Comparison of ENCODE assay signal across 12 cellular contexts in genomic region chr5:73303139-73304079, GRCh38.
DNase-seq lines count a peak whose midpoint lies in the region; ATAC-seq, FAIRE-seq and TF ChIP-seq lines count a peak whose summit lies in the region.
"Had no signal": no experiment of that assay in that cellular context is flagged by ENCODE, and none has a peak within 500 bp of the region (broad histone marks: within the 10 kb centered on the region; RNA-seq: fewer than 3 reads in every experiment).

No MANE protein-coding gene starts in this region.

- H3K9me3 ChIP-seq in SK-N-SH (no peaks in the 10 kb centered on the region), H1 (ENCODE audit: insufficient read depth in 2 of 2, low read depth in 1 of 2, low read length in 1 of 2) (no peaks in the 10 kb centered on the region), thyroid gland (no peaks in the 10 kb centered on the region)

- H3K9me2 ChIP-seq in SK-N-SH = no peaks in the 10 kb centered on the region

- no peaks in the 10 kb centered on the region for H3K36me3 ChIP-seq in SK-N-SH (replicated peaks in 1 of 2; ENCODE audit: control insufficient read depth in 1 of 2, insufficient read depth in 2 of 2, low read length in 1 of 2)
- H3K36me3 ChIP-seq in H1 (ENCODE audit: control insufficient read depth in 2 of 4, insufficient read depth in 4 of 4, low read length in 3 of 4) = peaks cover 0 to 3% (median 0%) of the 10 kb centered on the region in 4 experiments; a peak in 1 of 8 replicates
- H3K36me3 ChIP-seq in mesendoderm (ENCODE audit: control insufficient read depth, insufficient read depth, low read length) = no peaks in the 10 kb centered on the region
- H3K36me3 ChIP-seq in thyroid gland = no peaks in the 10 kb centered on the region

- 50% methylated on average over 38 of the region's 77 CpGs for WGBS in SK-N-SH (ENCODE audit: low lambda C conversion rate)
- WGBS in H1 (ENCODE audit: extremely low coverage in 1 of 2, insufficient coverage in 1 of 2, insufficient read length in 1 of 2, insufficient replicate concordance in 2 of 2, low coverage in 1 of 2, low lambda C conversion rate in 2 of 2, missing lambda C conversion rate in 1 of 2), 2 experiments = 3% methylated on average over 54 of the region's 77 CpGs; no CpG with 5 or more reads in 1 of the 2 experiments
- no CpG with 5 or more reads among the region's 77 CpGs for WGBS in mesendoderm (ENCODE audit: extremely low coverage, insufficient coverage, low lambda C conversion rate)
- WGBS in thyroid gland, 2 donors = 5 to 22% methylated on average over 6 to 26 of the region's 77 CpGs

- no peak overlapping the region for H3K23ac ChIP-seq in H1 (ENCODE audit: insufficient read length)
- H3K23ac ChIP-seq in mesendoderm (ENCODE audit: low read length) = no peak overlapping the region

- H2AK5ac ChIP-seq in H1 (ENCODE audit: low read depth, low read length) = no peak overlapping the region
- H2AK5ac ChIP-seq in mesendoderm (ENCODE audit: low read length) = no peak overlapping the region

- peak overlapping the region; percentile 12 for H4K91ac ChIP-seq in H1 (replicated peaks; ENCODE audit: insufficient read length, low read length)

- H4K8ac ChIP-seq in H1 (ENCODE audit: extremely low read depth, insufficient read depth, low read length) (peak overlapping the region; percentile 64), mesendoderm (ENCODE audit: low read depth, low read length) (no peak overlapping the region)

- TF ChIP-seq RAD21 in SK-N-SH (IDR thresholded peaks at IDR 0.05; ENCODE audit: low read length) (no peak), H1 (IDR thresholded peaks at IDR 0.05 in 1 of 2, conservative IDR thresholded peaks at IDR 0.05 in 1 of 2; ENCODE audit: low read depth in 2 of 2, low read length in 2 of 2) (peak; percentile 60 to 77)

- H2BK5ac ChIP-seq in H1 (ENCODE audit: low read depth, low read length) (peak overlapping the region; percentile 17; the same call in 1 of the 2 replicates), mesendoderm (ENCODE audit: low read length) (no peak overlapping the region)

- no peak overlapping the region for H3K4me3 ChIP-seq in SK-N-SH (ENCODE audit: low read depth in 2 of 2, low read length in 1 of 2)
- peak overlapping the region; percentile 58 to 74 (median 64) for H3K4me3 ChIP-seq in H1 (ENCODE audit: extremely low read depth in 1 of 4, insufficient read depth in 2 of 4, low read depth in 3 of 4, low read length in 4 of 4)
- peak overlapping the region; percentile 60 for H3K4me3 ChIP-seq in mesendoderm (ENCODE audit: low read length)
- H3K4me3 ChIP-seq in thyroid gland (replicated peaks in 1 of 3) = peak overlapping the region in 1 of 3 donors; percentile 23

- DNase-seq in SK-N-SH = peak; percentile 49
- peak in 1 of 2 experiments; percentile 85 for DNase-seq in H1 (ENCODE audit: low read depth in 1 of 2, low spot score in 2 of 2)
- peak; percentile 80 for DNase-seq in mesendoderm
- DNase-seq in thyroid gland = peak; percentile 58 to 70
- no peak for DNase-seq in GOT3 (lab: John Stamatoyannopoulos, UW)
- DNase-seq in globus pallidus (ENCODE audit: low spot score) = no peak
- DNase-seq: activated T-cell treated with anti-CD3 and anti-CD28 coated beads, Interleukin-2, amount 50 U/mL, for 48 hours; cortex of kidney had no signal

- H3K56ac ChIP-seq in H1 (replicated peaks; ENCODE audit: insufficient read length, low read depth, low read length) (peak overlapping the region; percentile 50), mesendoderm (ENCODE audit: low read length) (peak overlapping the region; percentile 82)

- H3K79me2 ChIP-seq in SK-N-SH (ENCODE audit: insufficient read depth) (no peaks in the 10 kb centered on the region), H1 (ENCODE audit: control insufficient read depth in 1 of 2, insufficient read depth in 2 of 2, low read length in 2 of 2) (no peaks in the 10 kb centered on the region), mesendoderm (ENCODE audit: control insufficient read depth, insufficient read depth, low read length) (no peaks in the 10 kb centered on the region)
- H3K79me2 ChIP-seq: parathyroid adenoma had no signal

- H2BK15ac ChIP-seq in H1 (ENCODE audit: low read length) (peak overlapping the region; percentile 90; the same call in 1 of the 2 replicates), mesendoderm (replicated peaks; ENCODE audit: low read depth) (no peak overlapping the region)

- H4K5ac ChIP-seq in H1 (ENCODE audit: insufficient read length, low read depth, low read length) (no peak overlapping the region), mesendoderm (ENCODE audit: low read length) (no peak overlapping the region)

- H3K27ac ChIP-seq in SK-N-SH (ENCODE audit: low read depth in 2 of 2, low read length in 1 of 2) = no peak overlapping the region
- no peak overlapping the region for H3K27ac ChIP-seq in H1 (ENCODE audit: low read depth, low read length)
- H3K27ac ChIP-seq in mesendoderm (ENCODE audit: low read depth, low read length) = no peak overlapping the region
- no peak overlapping the region for H3K27ac ChIP-seq in thyroid gland
- H3K27ac ChIP-seq: KMS-11, parathyroid adenoma had no signal

- TF ChIP-seq CTCF in SK-N-SH (IDR thresholded peaks at IDR 0.05) (peak; percentile 18; the same call in 1 of the 2 replicates), H1 (IDR thresholded peaks at IDR 0.05; ENCODE audit: control extremely low read depth in 1 of 3, insufficient read depth in 1 of 3, low read depth in 1 of 3, low read length in 3 of 3) (peak; percentile 75 to 79 (median 78)), thyroid gland (IDR thresholded peaks at IDR 0.05) (no peak)

- ATAC-seq in SK-N-SH treated with all-trans-retinoic acid at 6 μM for 48 hours (no peak), GM21786 (IDR thresholded peaks at IDR 0.05; ENCODE audit: unreplicated experiment) (no peak)

- H3K14ac ChIP-seq in H1 (ENCODE audit: insufficient read length) = no peak overlapping the region

- POLR2A ChIA-PET in SK-N-SH (lab: Yijun Ruan, JAX) = no interaction called here
- POLR2A ChIA-PET in H1 (lab: Charles Lee; ENCODE audit: partially characterized antibody) = interaction anchor here (0.6 to 1.9 kb wide), 5 partner anchors 30 to 140 kb away, joined by 3 to 4 read pairs (median 4); no protein-coding TSS in a partner anchor

- H3K4me2 ChIP-seq in SK-N-SH = no peak overlapping the region
- H3K4me2 ChIP-seq in H1 (ENCODE audit: insufficient read depth in 1 of 2, low read depth in 2 of 2, low read length in 2 of 2) = peak overlapping the region; percentile 74 to 98
- peak overlapping the region; percentile 97 for H3K4me2 ChIP-seq in mesendoderm (ENCODE audit: low read length)
- H3K4me2 ChIP-seq: KMS-11 had no signal

- H2AFZ ChIP-seq in SK-N-SH (ENCODE audit: low read depth) (no peak overlapping the region), H1 (ENCODE audit: low read length) (peak overlapping the region; percentile 48; the same call in 1 of the 2 replicates)
- H2AFZ ChIP-seq: parathyroid adenoma had no signal

- H3K79me1 ChIP-seq in H1 (ENCODE audit: low read depth, low read length) (no peaks in the 10 kb centered on the region), mesendoderm (ENCODE audit: low read length) (no peaks in the 10 kb centered on the region)

- peak overlapping the region; percentile 82; the same call in 1 of the 2 replicates for H2BK12ac ChIP-seq in H1 (ENCODE audit: low read depth, low read length)

- intact Hi-C loops in thyroid gland (cut with DNase I) = no loop called here

- no peaks in the 10 kb centered on the region for H3K27me3 ChIP-seq in SK-N-SH (ENCODE audit: insufficient read depth)
- peaks cover 63 to 96% (median 91%) of the 10 kb centered on the region in 4 experiments for H3K27me3 ChIP-seq in H1 (replicated peaks in 1 of 4; ENCODE audit: control insufficient read depth in 3 of 4, extremely low read depth in 1 of 4, insufficient read depth in 3 of 4, low read length in 3 of 4)
- peaks cover 60% of the 10 kb centered on the region for H3K27me3 ChIP-seq in mesendoderm (ENCODE audit: insufficient read depth, low read length, poor library complexity)
- H3K27me3 ChIP-seq in thyroid gland = peaks cover 42% of the 10 kb centered on the region

- no peaks in the 10 kb centered on the region for H3F3A ChIP-seq in SK-N-SH (replicated peaks; ENCODE audit: insufficient read depth)

- H2BK120ac ChIP-seq in H1 (replicated peaks; ENCODE audit: low read depth, low read length) = no peak overlapping the region
- H2BK120ac ChIP-seq in mesendoderm (ENCODE audit: low read depth, low read length) = no peak overlapping the region

- CTCF ChIA-PET in SK-N-SH (lab: Yijun Ruan, JAX) = interaction anchor here (1.0 to 3.8 kb wide), 6 partner anchors 12 to 151 kb away, joined by 4 to 14 read pairs (median 8); no protein-coding TSS in a partner anchor
- CTCF ChIA-PET in H1 (lab: Charles Lee; ENCODE audit: partially characterized antibody) = interaction anchor here (0.8 to 6.3 kb wide), 32 partner anchors 8 to 383 kb away, joined by 3 to 53 read pairs (median 5); partner anchors contain the start of gene FOXD1

- H3K9ac ChIP-seq in SK-N-SH = no peak overlapping the region
- peak overlapping the region in 1 of 4 experiments; percentile 8; a peak in 1 of 7 replicates for H3K9ac ChIP-seq in H1 (replicated peaks in 1 of 4; ENCODE audit: extremely low read depth in 1 of 4, low read depth in 3 of 4, low read length in 3 of 4)
- H3K9ac ChIP-seq in mesendoderm (ENCODE audit: low read length) = peak overlapping the region; percentile 69
- H3K9ac ChIP-seq: KMS-11, parathyroid adenoma had no signal

- TF ChIP-seq EP300 in SK-N-SH (IDR thresholded peaks at IDR 0.05; ENCODE audit: borderline replicate concordance in 1 of 2, low read depth in 1 of 2, low read length in 1 of 2) (no peak), H1 (IDR thresholded peaks at IDR 0.05; ENCODE audit: borderline replicate concordance in 1 of 2, low read depth in 2 of 2, low read length in 2 of 2) (no peak; a peak in 1 of 3 replicates)

- H3K18ac ChIP-seq in H1 (ENCODE audit: extremely low read depth, low read length) (peak overlapping the region; percentile 82; the same call in 1 of the 2 replicates), mesendoderm (ENCODE audit: low read length) (no peak overlapping the region)

- H3K23me2 ChIP-seq in H1 (ENCODE audit: low read depth, low read length) = peaks cover 5% of the 10 kb centered on the region; the same call in 1 of the 2 replicates

- H3K4ac ChIP-seq in H1 (replicated peaks; ENCODE audit: insufficient read length, low read depth, low read length) (no peak overlapping the region), mesendoderm (ENCODE audit: low read depth, low read length) (no peak overlapping the region)

- no peak for TF ChIP-seq POLR2A in H1 (IDR thresholded peaks at IDR 0.05; ENCODE audit: control extremely low read depth in 1 of 2, low read depth in 2 of 2, low read length in 2 of 2)
- TF ChIP-seq POLR2A in thyroid gland (IDR thresholded peaks at IDR 0.05) = no peak

- FAIRE-seq in H1 (lab: Jason Lieb, UNC) = no peak

- H4K20me1 ChIP-seq in SK-N-SH (ENCODE audit: insufficient read depth) (no peaks in the 10 kb centered on the region), H1 (replicated peaks in 1 of 2; ENCODE audit: control insufficient read depth in 1 of 2, insufficient read depth in 2 of 2, low read length in 2 of 2) (peaks cover 0 to 11% of the 10 kb centered on the region in 2 experiments)

- H3K4me1 ChIP-seq in SK-N-SH (ENCODE audit: control insufficient read depth in 1 of 2, insufficient read depth in 2 of 2, low read depth in 1 of 2, low read length in 1 of 2) (no peaks in the 10 kb centered on the region; a peak in 1 of 4 replicates), H1 (replicated peaks in 1 of 4; ENCODE audit: control insufficient read depth in 3 of 4, insufficient read depth in 4 of 4, low read length in 3 of 4) (peaks cover 6 to 11% (median 9%) of the 10 kb centered on the region in 4 experiments), mesendoderm (ENCODE audit: control insufficient read depth, low read depth, low read length) (peaks cover 2% of the 10 kb centered on the region), thyroid gland (peaks cover 24 to 54% of the 10 kb centered on the region in 2 donors)
- H3K4me1 ChIP-seq: parathyroid adenoma had no signal

- H2BK20ac ChIP-seq in H1 (ENCODE audit: low read length) = no peak overlapping the region

Comparison
In these comparisons a context has a peak if more than half of its experiments do, and no peak if none do; other contexts are left out.
1. DNase-seq: peak in SK-N-SH (single experiment), mesendoderm (single experiment) and thyroid gland (2 of 2); none in GOT3 (single experiment) and globus pallidus (single experiment).
2. H3K4me3 ChIP-seq: peak in H1 (4 of 4) and mesendoderm (single experiment); none in SK-N-SH (0 of 2).
3. CTCF ChIP-seq: peak in SK-N-SH (single experiment) and H1 (3 of 3); none in thyroid gland (0 of 6).
4. Of the 17 proteins assayed by ChIP-seq in both H1 and SK-N-SH: peak only in H1: RAD21 and TCF12; only in SK-N-SH: none; in both: CTCF; in neither: 14.